ENCODE assay signal across 1 cellular context in the genomic region with DNA sequence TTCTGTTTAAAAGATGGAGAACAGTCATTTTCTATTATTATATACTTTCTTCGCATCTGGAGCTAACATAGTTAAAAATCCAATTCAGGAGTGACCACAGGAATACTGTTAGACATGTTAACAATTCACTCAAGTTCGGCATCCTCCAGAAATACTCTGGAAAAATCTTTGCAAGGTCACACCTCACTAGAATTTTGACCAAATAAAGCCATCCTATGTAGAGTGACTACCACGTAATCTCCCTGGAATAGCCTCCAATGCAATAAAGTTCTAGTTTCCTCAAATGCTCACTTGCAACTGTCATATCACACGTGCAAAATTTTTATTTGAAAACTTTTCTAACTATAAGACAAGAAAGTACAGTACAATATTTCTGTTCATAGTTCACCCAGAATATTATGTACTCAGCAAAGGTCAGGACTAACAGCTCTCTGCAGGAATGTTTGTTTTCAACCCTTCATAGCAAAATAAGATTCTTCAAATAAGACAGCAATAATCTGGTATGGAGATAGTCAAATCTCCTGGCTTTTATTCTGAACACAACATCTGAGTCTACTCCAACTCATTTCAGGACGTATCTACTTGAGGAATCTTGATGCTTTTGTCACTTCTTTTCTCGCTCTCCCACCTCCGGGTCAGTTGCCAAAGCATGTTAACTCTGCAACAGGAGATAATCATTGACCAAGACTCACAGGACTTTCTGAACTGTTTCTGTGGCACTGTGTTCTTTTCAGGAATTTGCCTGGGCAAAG.
TF ChIP-seq lines count a peak whose summit lies in the region.

No MANE protein-coding gene starts in this region.

TF ChIP-seq in HepG2, 621 proteins besides CTCF, POLR2A, EP300 and RAD21 (continued from another document and continues in another):
- TF ChIP-seq, protein P1, sequence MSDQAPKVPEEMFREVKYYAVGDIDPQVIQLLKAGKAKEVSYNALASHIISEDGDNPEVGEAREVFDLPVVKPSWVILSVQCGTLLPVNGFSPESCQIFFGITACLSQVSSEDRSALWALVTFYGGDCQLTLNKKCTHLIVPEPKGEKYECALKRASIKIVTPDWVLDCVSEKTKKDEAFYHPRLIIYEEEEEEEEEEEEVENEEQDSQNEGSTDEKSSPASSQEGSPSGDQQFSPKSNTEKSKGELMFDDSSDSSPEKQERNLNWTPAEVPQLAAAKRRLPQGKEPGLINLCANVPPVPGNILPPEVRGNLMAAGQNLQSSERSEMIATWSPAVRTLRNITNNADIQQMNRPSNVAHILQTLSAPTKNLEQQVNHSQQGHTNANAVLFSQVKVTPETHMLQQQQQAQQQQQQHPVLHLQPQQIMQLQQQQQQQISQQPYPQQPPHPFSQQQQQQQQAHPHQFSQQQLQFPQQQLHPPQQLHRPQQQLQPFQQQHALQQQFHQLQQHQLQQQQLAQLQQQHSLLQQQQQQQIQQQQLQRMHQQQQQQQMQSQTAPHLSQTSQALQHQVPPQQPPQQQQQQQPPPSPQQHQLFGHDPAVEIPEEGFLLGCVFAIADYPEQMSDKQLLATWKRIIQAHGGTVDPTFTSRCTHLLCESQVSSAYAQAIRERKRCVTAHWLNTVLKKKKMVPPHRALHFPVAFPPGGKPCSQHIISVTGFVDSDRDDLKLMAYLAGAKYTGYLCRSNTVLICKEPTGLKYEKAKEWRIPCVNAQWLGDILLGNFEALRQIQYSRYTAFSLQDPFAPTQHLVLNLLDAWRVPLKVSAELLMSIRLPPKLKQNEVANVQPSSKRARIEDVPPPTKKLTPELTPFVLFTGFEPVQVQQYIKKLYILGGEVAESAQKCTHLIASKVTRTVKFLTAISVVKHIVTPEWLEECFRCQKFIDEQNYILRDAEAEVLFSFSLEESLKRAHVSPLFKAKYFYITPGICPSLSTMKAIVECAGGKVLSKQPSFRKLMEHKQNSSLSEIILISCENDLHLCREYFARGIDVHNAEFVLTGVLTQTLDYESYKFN (CRISPR knock-in tag; conservative IDR thresholded peaks at IDR 0.05), result peak; percentile 83
- no peak for TF ChIP-seq ZNF232 (CRISPR knock-in tag; IDR thresholded peaks at IDR 0.05; ENCODE audit: borderline replicate concordance)
- TF ChIP-seq FOXA3 (CRISPR knock-in tag; IDR thresholded peaks at IDR 0.05), result peak; percentile 16; the same call in 1 of the 2 replicates
- TF ChIP-seq, protein P2, sequence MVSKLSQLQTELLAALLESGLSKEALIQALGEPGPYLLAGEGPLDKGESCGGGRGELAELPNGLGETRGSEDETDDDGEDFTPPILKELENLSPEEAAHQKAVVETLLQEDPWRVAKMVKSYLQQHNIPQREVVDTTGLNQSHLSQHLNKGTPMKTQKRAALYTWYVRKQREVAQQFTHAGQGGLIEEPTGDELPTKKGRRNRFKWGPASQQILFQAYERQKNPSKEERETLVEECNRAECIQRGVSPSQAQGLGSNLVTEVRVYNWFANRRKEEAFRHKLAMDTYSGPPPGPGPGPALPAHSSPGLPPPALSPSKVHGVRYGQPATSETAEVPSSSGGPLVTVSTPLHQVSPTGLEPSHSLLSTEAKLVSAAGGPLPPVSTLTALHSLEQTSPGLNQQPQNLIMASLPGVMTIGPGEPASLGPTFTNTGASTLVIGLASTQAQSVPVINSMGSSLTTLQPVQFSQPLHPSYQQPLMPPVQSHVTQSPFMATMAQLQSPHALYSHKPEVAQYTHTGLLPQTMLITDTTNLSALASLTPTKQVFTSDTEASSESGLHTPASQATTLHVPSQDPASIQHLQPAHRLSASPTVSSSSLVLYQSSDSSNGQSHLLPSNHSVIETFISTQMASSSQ (IDR thresholded peaks at IDR 0.05; ENCODE audit: low read depth), result peak; percentile 70
- TF ChIP-seq, protein P2 (CRISPR knock-in tag; IDR thresholded peaks at IDR 0.05; ENCODE audit: borderline replicate concordance), result peak; percentile 58; the same call in 1 of the 2 replicates
- peak; percentile 39; the same call in 1 of the 2 replicates for TF ChIP-seq PITX1 (CRISPR knock-in tag; IDR thresholded peaks at IDR 0.05)
- TF ChIP-seq ZNF501 (CRISPR knock-in tag; IDR thresholded peaks at IDR 0.05), result no peak
- peak; percentile 28; the same call in 1 of the 2 replicates for TF ChIP-seq ZNF331 (CRISPR knock-in tag; IDR thresholded peaks at IDR 0.05)
- no peak for TF ChIP-seq ESRRA (CRISPR knock-in tag; IDR thresholded peaks at IDR 0.05; ENCODE audit: low read depth)
- TF ChIP-seq POLR2G (IDR thresholded peaks at IDR 0.05; ENCODE audit: low read depth, low read length), result no peak
- TF ChIP-seq FOXJ3 (CRISPR knock-in tag; IDR thresholded peaks at IDR 0.05; ENCODE audit: borderline replicate concordance), result peak; percentile 70; the same call in 1 of the 2 replicates
- TF ChIP-seq MTA1 (CRISPR knock-in tag; IDR thresholded peaks at IDR 0.05; ENCODE audit: borderline replicate concordance), result no peak
- peak; percentile 77 for TF ChIP-seq SRF (IDR thresholded peaks at IDR 0.05; ENCODE audit: low read depth, low read length)
- TF ChIP-seq AHDC1 (CRISPR knock-in tag; IDR thresholded peaks at IDR 0.05; ENCODE audit: borderline replicate concordance), result peak; percentile 52; the same call in 1 of the 2 replicates
- TF ChIP-seq ATF1 (CRISPR knock-in tag; IDR thresholded peaks at IDR 0.05), result 0 out of 2 replicates have a peak, but pooled peaks have one; percentile 16
- no peak for TF ChIP-seq SOX13 (IDR thresholded peaks at IDR 0.05)
- peak in 1 of 2 experiments; percentile 33; a peak in 1 of 4 replicates for TF ChIP-seq SOX13 (CRISPR knock-in tag; conservative IDR thresholded peaks at IDR 0.05 in 1 of 2, IDR thresholded peaks at IDR 0.05 in 1 of 2)
- TF ChIP-seq HNF4G (IDR thresholded peaks at IDR 0.05; ENCODE audit: borderline replicate concordance, low read depth, low read length), result 0 out of 2 replicates have a peak, but pooled peaks have one; percentile 27
- no peak for TF ChIP-seq HNF4G (CRISPR knock-in tag; IDR thresholded peaks at IDR 0.05; ENCODE audit: borderline replicate concordance, low read depth)
- TF ChIP-seq SRSF9 (IDR thresholded peaks at IDR 0.05; ENCODE audit: borderline replicate concordance, insufficient read depth, low read depth, low read length, poor library complexity, severe bottlenecking), result no peak
- peak; percentile 67 for TF ChIP-seq HNF4A (CRISPR knock-in tag; IDR thresholded peaks at IDR 0.05)
- no peak for TF ChIP-seq ZNF234 (CRISPR knock-in tag; conservative IDR thresholded peaks at IDR 0.05)
- no peak for TF ChIP-seq CREB1 (IDR thresholded peaks at IDR 0.05)
- TF ChIP-seq CREB1 (CRISPR knock-in tag; IDR thresholded peaks at IDR 0.05), result 0 out of 2 replicates have a peak, but pooled peaks have one; percentile 10
- peak; percentile 47; the same call in 1 of the 2 replicates for TF ChIP-seq GATAD2A (CRISPR knock-in tag; IDR thresholded peaks at IDR 0.05)
- TF ChIP-seq, protein P3, sequence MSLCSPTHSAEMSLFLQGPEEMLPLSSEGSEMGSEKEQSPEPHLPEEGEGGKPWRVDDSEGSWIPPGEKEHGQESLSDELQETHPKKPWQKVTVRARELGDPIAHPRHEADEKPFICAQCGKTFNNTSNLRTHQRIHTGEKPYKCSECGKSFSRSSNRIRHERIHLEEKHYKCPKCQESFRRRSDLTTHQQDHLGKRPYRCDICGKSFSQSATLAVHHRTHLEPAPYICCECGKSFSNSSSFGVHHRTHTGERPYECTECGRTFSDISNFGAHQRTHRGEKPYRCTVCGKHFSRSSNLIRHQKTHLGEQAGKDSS (CRISPR knock-in tag; IDR thresholded peaks at IDR 0.05; ENCODE audit: borderline replicate concordance, low read depth), result 0 out of 2 replicates have a peak, but pooled peaks have one; percentile 28
- TF ChIP-seq, protein P4, sequence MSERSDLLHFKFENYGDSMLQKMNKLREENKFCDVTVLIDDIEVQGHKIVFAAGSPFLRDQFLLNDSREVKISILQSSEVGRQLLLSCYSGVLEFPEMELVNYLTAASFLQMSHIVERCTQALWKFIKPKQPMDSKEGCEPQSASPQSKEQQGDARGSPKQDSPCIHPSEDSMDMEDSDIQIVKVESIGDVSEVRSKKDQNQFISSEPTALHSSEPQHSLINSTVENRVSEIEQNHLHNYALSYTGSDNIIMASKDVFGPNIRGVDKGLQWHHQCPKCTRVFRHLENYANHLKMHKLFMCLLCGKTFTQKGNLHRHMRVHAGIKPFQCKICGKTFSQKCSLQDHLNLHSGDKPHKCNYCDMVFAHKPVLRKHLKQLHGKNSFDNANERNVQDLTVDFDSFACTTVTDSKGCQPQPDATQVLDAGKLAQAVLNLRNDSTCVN (CRISPR knock-in tag; IDR thresholded peaks at IDR 0.05; ENCODE audit: borderline replicate concordance), result peak; percentile 98
- TF ChIP-seq, protein P5, sequence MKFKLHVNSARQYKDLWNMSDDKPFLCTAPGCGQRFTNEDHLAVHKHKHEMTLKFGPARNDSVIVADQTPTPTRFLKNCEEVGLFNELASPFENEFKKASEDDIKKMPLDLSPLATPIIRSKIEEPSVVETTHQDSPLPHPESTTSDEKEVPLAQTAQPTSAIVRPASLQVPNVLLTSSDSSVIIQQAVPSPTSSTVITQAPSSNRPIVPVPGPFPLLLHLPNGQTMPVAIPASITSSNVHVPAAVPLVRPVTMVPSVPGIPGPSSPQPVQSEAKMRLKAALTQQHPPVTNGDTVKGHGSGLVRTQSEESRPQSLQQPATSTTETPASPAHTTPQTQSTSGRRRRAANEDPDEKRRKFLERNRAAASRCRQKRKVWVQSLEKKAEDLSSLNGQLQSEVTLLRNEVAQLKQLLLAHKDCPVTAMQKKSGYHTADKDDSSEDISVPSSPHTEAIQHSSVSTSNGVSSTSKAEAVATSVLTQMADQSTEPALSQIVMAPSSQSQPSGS (CRISPR knock-in tag; IDR thresholded peaks at IDR 0.05), result peak; percentile 14; the same call in 1 of the 2 replicates
- TF ChIP-seq ZFP1 (CRISPR knock-in tag; IDR thresholded peaks at IDR 0.05), result 0 out of 2 replicates have a peak, but pooled peaks have one; percentile 22
- TF ChIP-seq ZNF644 (CRISPR knock-in tag; IDR thresholded peaks at IDR 0.05; ENCODE audit: low read depth), result 0 out of 2 replicates have a peak, but pooled peaks have one; percentile 60
- TF ChIP-seq MYNN (CRISPR knock-in tag; IDR thresholded peaks at IDR 0.05; ENCODE audit: low read depth), result peak; percentile 41; the same call in 1 of the 2 replicates
- TF ChIP-seq TEAD3 (CRISPR knock-in tag; optimal IDR thresholded peaks at IDR 0.05; ENCODE audit: borderline replicate concordance), result peak; percentile 61
- TF ChIP-seq ZNF792 (CRISPR knock-in tag; IDR thresholded peaks at IDR 0.05), result peak; percentile 95
- peak; percentile 96 for TF ChIP-seq BCL6 (CRISPR knock-in tag; IDR thresholded peaks at IDR 0.05)
- TF ChIP-seq, protein P6, sequence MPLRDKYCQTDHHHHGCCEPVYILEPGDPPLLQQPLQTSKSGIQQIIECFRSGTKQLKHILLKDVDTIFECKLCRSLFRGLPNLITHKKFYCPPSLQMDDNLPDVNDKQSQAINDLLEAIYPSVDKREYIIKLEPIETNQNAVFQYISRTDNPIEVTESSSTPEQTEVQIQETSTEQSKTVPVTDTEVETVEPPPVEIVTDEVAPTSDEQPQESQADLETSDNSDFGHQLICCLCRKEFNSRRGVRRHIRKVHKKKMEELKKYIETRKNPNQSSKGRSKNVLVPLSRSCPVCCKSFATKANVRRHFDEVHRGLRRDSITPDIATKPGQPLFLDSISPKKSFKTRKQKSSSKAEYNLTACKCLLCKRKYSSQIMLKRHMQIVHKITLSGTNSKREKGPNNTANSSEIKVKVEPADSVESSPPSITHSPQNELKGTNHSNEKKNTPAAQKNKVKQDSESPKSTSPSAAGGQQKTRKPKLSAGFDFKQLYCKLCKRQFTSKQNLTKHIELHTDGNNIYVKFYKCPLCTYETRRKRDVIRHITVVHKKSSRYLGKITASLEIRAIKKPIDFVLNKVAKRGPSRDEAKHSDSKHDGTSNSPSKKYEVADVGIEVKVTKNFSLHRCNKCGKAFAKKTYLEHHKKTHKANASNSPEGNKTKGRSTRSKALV (CRISPR knock-in tag; IDR thresholded peaks at IDR 0.05), result no peak
- no peak for TF ChIP-seq SAP130 (CRISPR knock-in tag; IDR thresholded peaks at IDR 0.05; ENCODE audit: low read depth)
- peak in 1 of 2 experiments; percentile 37; a peak in 1 of 4 replicates for TF ChIP-seq NR2F1 (CRISPR knock-in tag; IDR thresholded peaks at IDR 0.05)
